ENCODE assay signal across 14 cellular contexts in the genomic region with DNA sequence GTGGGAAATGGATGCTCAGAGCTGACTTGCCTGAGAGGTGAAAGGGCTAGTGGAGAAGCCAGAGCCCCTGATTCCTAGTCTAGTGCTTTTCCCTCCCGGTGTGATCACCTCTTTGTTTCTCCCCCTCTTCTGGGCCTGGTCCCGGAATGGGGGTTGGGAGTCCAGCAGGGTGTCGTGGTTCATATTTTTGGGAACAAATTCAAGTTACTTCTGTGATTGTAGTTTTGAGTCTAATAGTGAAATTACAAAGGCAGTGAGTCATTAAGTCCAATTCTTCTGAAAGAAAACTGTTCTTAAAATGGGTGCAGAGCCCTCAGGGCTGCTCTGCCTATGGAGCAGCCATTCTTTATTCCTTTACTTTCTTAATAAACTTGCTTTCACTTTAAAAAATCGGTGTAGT. TPM values are rescaled to one million over a fixed set of nuclear protein-coding genes. Genes with fewer than 3 reads are reported as not detected.
DNase-seq lines count a peak whose midpoint lies in the region; ATAC-seq and FAIRE-seq lines count a peak whose summit lies in the region.
"Had no signal": no experiment of that assay in that cellular context is flagged by ENCODE, and none has a peak within 500 bp of the region (broad histone marks: within the 10 kb centered on the region; RNA-seq: fewer than 3 reads in every experiment).

No MANE protein-coding gene starts in this region.

- H3K4me1 ChIP-seq in adipocyte (ENCODE audit: control insufficient read depth, insufficient read depth, low read length): peaks cover 59% of the 10 kb centered on the region
- peaks cover 22 to 67% of the 10 kb centered on the region in 2 donors for H3K4me1 ChIP-seq in muscle layer of duodenum (ENCODE audit: control insufficient read depth in 1 of 2, insufficient read depth in 2 of 2, low read length in 2 of 2)

- intact Hi-C loops in head of caudate nucleus (cut with DNase I): no loop called here

- peak overlapping the region; percentile 4 for H3K27ac ChIP-seq in muscle layer of duodenum (ENCODE audit: low read length)

- no peaks in the 10 kb centered on the region for H3K36me3 ChIP-seq in adipocyte (ENCODE audit: control insufficient read depth, insufficient read depth, low read length, severe bottlenecking)
- no peaks in the 10 kb centered on the region for H3K36me3 ChIP-seq in muscle layer of duodenum (ENCODE audit: control insufficient read depth in 1 of 2, insufficient read depth in 2 of 2, low read length in 2 of 2)

- no peak for ATAC-seq in GM19455 (IDR thresholded peaks at IDR 0.05; ENCODE audit: unreplicated experiment)

- H3K27me3 ChIP-seq in adipocyte (replicated peaks; ENCODE audit: control insufficient read depth, insufficient read depth, low read length) (no peaks in the 10 kb centered on the region), muscle layer of duodenum (ENCODE audit: low read depth, low read length) (no peaks in the 10 kb centered on the region)

- no peak overlapping the region for H3K9ac ChIP-seq in adipocyte (ENCODE audit: low read length)

- no peak overlapping the region for H3K4me3 ChIP-seq in adipocyte (ENCODE audit: low read length)
- H3K4me3 ChIP-seq in muscle layer of duodenum (ENCODE audit: low read depth in 1 of 2, low read length in 2 of 2): no peak overlapping the region

- DNase-seq in AG08395 (ENCODE audit: low spot score) (peak; percentile 16), GM19239 (ENCODE audit: insufficient read length, low spot score) (no peak), adipocyte (ENCODE audit: low read depth) (peak; percentile 47), mesenteric fat pad (ENCODE audit: low spot score) (no peak), head of caudate nucleus (no peak), cerebellar nuclear complex (lab: John Stamatoyannopoulos, UW) (no peak)
- DNase-seq: C1 segment of cervical spinal cord; erythroblast; kidney glomerular epithelial cell; NCI-H1436; stimulated activated CD4-positive, alpha-beta T cell treated with anti-CD3 and anti-CD28 coated beads, Interleukin-2, amount 100 ng/mL, for 48 hours had no signal

- H3K9me3 ChIP-seq in adipocyte (ENCODE audit: control insufficient read depth, low read length) (no peaks in the 10 kb centered on the region), muscle layer of duodenum (ENCODE audit: control insufficient read depth in 1 of 2, low read length in 2 of 2) (no peaks in the 10 kb centered on the region)

- peak; percentile 79 for FAIRE-seq in GM19239 (lab: Jason Lieb, UNC)

RNA-seq across cellular contexts. Expression of gene SUSD6, which starts 7.6 kb away (rescaled TPM):
- 48.0 TPM for total RNA-seq in mesenteric fat pad

RNA-seq across cellular contexts. Expression of gene CCDC177, which starts 44.3 kb away (rescaled TPM):
- not detected for total RNA-seq in mesenteric fat pad
- total RNA-seq: ureter had no signal

Comparison
In these comparisons a context has a peak if more than half of its experiments do, and no peak if none do; other contexts are left out.
1. DNase-seq: peak in AG08395 (single experiment) and adipocyte (single experiment); none in GM19239 (single experiment), mesenteric fat pad (single experiment), head of caudate nucleus (0 of 42) and cerebellar nuclear complex (0 of 2).